Comparison of ENCODE assay signal across 19 cellular contexts in the genomic region with DNA sequence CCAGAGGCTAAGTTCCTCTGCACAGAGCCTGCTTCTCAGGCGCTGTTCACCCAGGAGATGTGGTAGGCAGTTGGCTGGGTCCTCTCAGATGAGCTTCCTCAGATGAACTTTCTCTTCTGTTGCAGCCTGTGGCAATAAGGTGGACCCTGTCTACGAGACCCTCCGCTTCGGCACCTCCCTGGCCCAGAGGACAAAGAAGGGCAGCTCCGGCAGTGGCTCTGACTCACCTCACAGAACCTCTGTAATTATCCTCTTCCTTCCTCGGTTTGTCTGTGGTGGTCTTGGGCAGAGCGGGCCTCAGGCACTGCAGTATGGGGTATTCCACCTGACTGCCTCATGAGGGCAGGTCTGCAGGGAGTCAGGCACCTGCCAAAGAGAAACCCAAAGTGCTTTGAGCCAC.
DNase-seq lines count a peak whose midpoint lies in the region.
"Had no signal": no experiment of that assay in that cellular context is flagged by ENCODE, and none has a peak within 500 bp of the region (broad histone marks: within the 10 kb centered on the region; RNA-seq: fewer than 3 reads in every experiment).

No MANE protein-coding gene starts in this region.

- peaks cover 6% of the 10 kb centered on the region for H3K36me3 ChIP-seq in mesodermal cell (ENCODE audit: control insufficient read depth, insufficient read depth, low read length)
- H3K36me3 ChIP-seq: BLaER1 had no signal

- no peaks in the 10 kb centered on the region for H3K9me3 ChIP-seq in mesodermal cell (ENCODE audit: control insufficient read depth, low read length)
- H3K9me3 ChIP-seq: BE2C, BLaER1, Caco-2 had no signal

- 83 to 96% methylated on average over 4 to 6 of the region's 7 CpGs for WGBS in mesodermal cell (ENCODE audit: insufficient coverage in 2 of 2), 2 experiments

- peak; percentile 2 for DNase-seq in Daoy (ENCODE audit: low read depth)
- DNase-seq in dermis blood vessel endothelial cell, result peak; percentile 45
- DNase-seq in COLO668 (lab: John Stamatoyannopoulos, UW; ENCODE audit: unreplicated experiment), result no peak
- DNase-seq in NCI-H1417 treated with DMSO at 0.1 percent for 48 hours (lab: John Stamatoyannopoulos, UW), result no peak
- DNase-seq: 8988T; ACHN; BE2C; C1 segment of cervical spinal cord; Caco-2; Calu3; CD4-positive, alpha-beta memory T cell; CD4-positive, CD25-positive, alpha-beta regulatory T cell; CD8-positive, alpha-beta memory T cell; DMS79 treated with DMSO at 0.1 percent for 48 hours; EL; GDM1 had no signal

- H3K4me3 ChIP-seq in mesodermal cell (ENCODE audit: extremely low read depth, insufficient read depth, low read length, poor library complexity, severe bottlenecking), result no peak overlapping the region
- H3K4me3 ChIP-seq: BLaER1, GM12878 had no signal

- peaks cover 18% of the 10 kb centered on the region for H3K4me1 ChIP-seq in mesodermal cell (ENCODE audit: control insufficient read depth, insufficient read depth, low read length, poor library complexity, severe bottlenecking)
- H3K4me1 ChIP-seq: BE2C, BLaER1, Caco-2 had no signal

- peak overlapping the region; percentile 89 for H3K27ac ChIP-seq in mesodermal cell (ENCODE audit: low read depth, low read length, severe bottlenecking)
- H3K27ac ChIP-seq: BLaER1 had no signal

Comparison
In these comparisons a context has a peak if more than half of its experiments do, and no peak if none do; other contexts are left out.
1. DNase-seq: peak in Daoy (single experiment) and dermis blood vessel endothelial cell (single experiment); none in COLO668 (single experiment) and NCI-H1417 treated with DMSO at 0.1 percent for 48 hours (single experiment).